16 cellular contexts compared by ENCODE assay signal in genomic region chr11:12142909-12143308, GRCh38. TPM values are rescaled to one million over a fixed set of nuclear protein-coding genes. Genes with fewer than 3 reads are reported as not detected.
DNase-seq lines count a peak whose midpoint lies in the region; ATAC-seq and TF ChIP-seq lines count a peak whose summit lies in the region.
"Had no signal": no experiment of that assay in that cellular context is flagged by ENCODE, and none has a peak within 500 bp of the region (broad histone marks: within the 10 kb centered on the region; RNA-seq: fewer than 3 reads in every experiment).

No MANE protein-coding gene starts in this region.

- CTCF ChIA-PET in SK-N-SH (lab: Yijun Ruan, JAX), result no interaction called here

- peak overlapping the region in 1 of 2 experiments; percentile 99; a peak in 2 of 4 replicates for H3K27ac ChIP-seq in SK-N-SH (ENCODE audit: low read depth in 2 of 2, low read length in 1 of 2)
- peak overlapping the region; percentile 72 for H3K27ac ChIP-seq in epithelial cell of prostate
- H3K27ac ChIP-seq: 22Rv1, WERI-Rb-1 had no signal

- TF ChIP-seq EP300 in SK-N-SH (IDR thresholded peaks at IDR 0.05; ENCODE audit: borderline replicate concordance in 1 of 2, low read depth in 1 of 2, low read length in 1 of 2), result no peak

- peaks cover 3% of the 10 kb centered on the region for H3K36me3 Mint-ChIP-seq in T-helper 17 cell (ENCODE audit: low read depth)
- peaks cover 18% of the 10 kb centered on the region for H3K36me3 Mint-ChIP-seq in stimulated activated effector memory CD8-positive, alpha-beta T cell treated with anti-CD3 and anti-CD28 coated beads, Interleukin-12 subunit alpha, Interleukin-12 subunit beta, amount 100 ng/mL, for 72 hours

- DNase-seq in SK-N-SH (no peak), T-helper 17 cell (no peak), epithelial cell of prostate (ENCODE audit: low read depth, low spot score) (no peak), NCI-H1694 treated with DMSO at 0.1 percent for 48 hours (lab: John Stamatoyannopoulos, UW) (no peak), SIG-M5 (lab: John Stamatoyannopoulos, UW) (no peak)
- DNase-seq in stimulated activated effector memory CD8-positive, alpha-beta T cell treated with anti-CD3 and anti-CD28 coated beads, Interleukin-12 subunit alpha, Interleukin-12 subunit beta, amount 100 ng/mL, for 72 hours (ENCODE audit: low spot score in 2 of 2), result no peak
- DNase-seq: activated T-cell treated with anti-CD3 and anti-CD28 coated beads, Interleukin-2, amount 50 U/mL, for 1 hour; heart left ventricle; NCI-H1092; NK-92 treated with Interleukin-12 subunit alpha and Interleukin-12 subunit beta, amount 100 ng/mL, for 24 hours; SHP77 treated with DMSO at 0.1 percent for 48 hours; WERI-Rb-1 had no signal

- no peak overlapping the region for H3K4me2 ChIP-seq in SK-N-SH

- no peak overlapping the region for H3K9ac ChIP-seq in SK-N-SH

- WGBS in SK-N-SH (ENCODE audit: low lambda C conversion rate), result 67% methylated on average over 3 of the region's 3 CpGs

- H3K9me2 ChIP-seq in SK-N-SH, result no peaks in the 10 kb centered on the region

- H3K9me3 ChIP-seq in SK-N-SH (no peaks in the 10 kb centered on the region), T-helper 17 cell (ENCODE audit: control insufficient read depth, low read length, poor library complexity, severe bottlenecking) (no peaks in the 10 kb centered on the region)
- H3K9me3 ChIP-seq: heart left ventricle had no signal

- H4K20me1 ChIP-seq in SK-N-SH (ENCODE audit: insufficient read depth), result no peaks in the 10 kb centered on the region

- no peaks in the 10 kb centered on the region for H3K27me3 Mint-ChIP-seq in T-helper 17 cell

- peaks cover 0 to 35% of the 10 kb centered on the region in 2 experiments; a peak in 2 of 4 replicates for H3K4me1 ChIP-seq in SK-N-SH (ENCODE audit: control insufficient read depth in 1 of 2, insufficient read depth in 2 of 2, low read depth in 1 of 2, low read length in 1 of 2)

- peaks cover 38% of the 10 kb centered on the region for H3K4me1 Mint-ChIP-seq in T-helper 17 cell
- peaks cover 54% of the 10 kb centered on the region for H3K4me1 Mint-ChIP-seq in stimulated activated effector memory CD8-positive, alpha-beta T cell treated with anti-CD3 and anti-CD28 coated beads, Interleukin-12 subunit alpha, Interleukin-12 subunit beta, amount 100 ng/mL, for 72 hours

- peaks cover 26% of the 10 kb centered on the region for H3F3A ChIP-seq in SK-N-SH (replicated peaks; ENCODE audit: insufficient read depth)

- TF ChIP-seq RAD21 in SK-N-SH (IDR thresholded peaks at IDR 0.05; ENCODE audit: low read length), result no peak

- POLR2A ChIA-PET in SK-N-SH (lab: Yijun Ruan, JAX), result no interaction called here

- ATAC-seq in SK-N-SH treated with all-trans-retinoic acid at 6 μM for 48 hours (no peak), T-helper 17 cell (no peak), HG03439 (IDR thresholded peaks at IDR 0.05; ENCODE audit: unreplicated experiment) (no peak)
- ATAC-seq in stimulated activated effector memory CD8-positive, alpha-beta T cell treated with anti-CD3 and anti-CD28 coated beads, Interleukin-12 subunit alpha, Interleukin-12 subunit beta, amount 100 ng/mL, for 72 hours, result no peak
- ATAC-seq: heart left ventricle, HepG2 had no signal

- peaks cover 100% of the 10 kb centered on the region for H3K79me2 ChIP-seq in SK-N-SH (ENCODE audit: insufficient read depth)

- H3K4me3 ChIP-seq in SK-N-SH (ENCODE audit: low read depth in 2 of 2, low read length in 1 of 2), result no peak overlapping the region
- H3K4me3 ChIP-seq: heart left ventricle had no signal

- TF ChIP-seq CTCF in SK-N-SH (IDR thresholded peaks at IDR 0.05), result no peak

- no peak overlapping the region for H2AFZ ChIP-seq in SK-N-SH (ENCODE audit: low read depth)

- peak overlapping the region; percentile 10 for H3K4me3 Mint-ChIP-seq in T-helper 17 cell
- no peak overlapping the region for H3K4me3 Mint-ChIP-seq in stimulated activated effector memory CD8-positive, alpha-beta T cell treated with anti-CD3 and anti-CD28 coated beads, Interleukin-12 subunit alpha, Interleukin-12 subunit beta, amount 100 ng/mL, for 72 hours

- H3K36me3 ChIP-seq in SK-N-SH (replicated peaks in 1 of 2; ENCODE audit: control insufficient read depth in 1 of 2, insufficient read depth in 2 of 2, low read length in 1 of 2), result peaks cover 6 to 38% of the 10 kb centered on the region in 2 experiments
- H3K36me3 ChIP-seq: WERI-Rb-1 had no signal

- no peaks in the 10 kb centered on the region for H3K27me3 ChIP-seq in SK-N-SH (ENCODE audit: insufficient read depth)
- H3K27me3 ChIP-seq: heart left ventricle had no signal

- no peaks in the 10 kb centered on the region for H3K9me3 Mint-ChIP-seq in stimulated activated effector memory CD8-positive, alpha-beta T cell treated with anti-CD3 and anti-CD28 coated beads, Interleukin-12 subunit alpha, Interleukin-12 subunit beta, amount 100 ng/mL, for 72 hours

- H3K27ac Mint-ChIP-seq in T-helper 17 cell, result peak overlapping the region; percentile 17
- peak overlapping the region; percentile 69 for H3K27ac Mint-ChIP-seq in stimulated activated effector memory CD8-positive, alpha-beta T cell treated with anti-CD3 and anti-CD28 coated beads, Interleukin-12 subunit alpha, Interleukin-12 subunit beta, amount 100 ng/mL, for 72 hours

TF ChIP-seq in SK-N-SH treated with all-trans-retinoic acid at 6 μM for 48 hours, 23 proteins besides CTCF, POLR2A, EP300 and RAD21:
- TF ChIP-seq ZFP3 (CRISPR knock-in tag; IDR thresholded peaks at IDR 0.05) (peak; percentile 90), PPARA (CRISPR knock-in tag; IDR thresholded peaks at IDR 0.05; ENCODE audit: borderline replicate concordance) (no peak)

TF ChIP-seq in SK-N-SH, 30 proteins besides CTCF, POLR2A, EP300 and RAD21:
- TF ChIP-seq FOSL2 (IDR thresholded peaks at IDR 0.05; ENCODE audit: borderline replicate concordance, low read depth) (no peak), GATA2 (CRISPR knock-in tag; IDR thresholded peaks at IDR 0.05) (no peak), IRF3 (IDR thresholded peaks at IDR 0.05; ENCODE audit: low read depth, low read length) (no peak)

RNA-seq across cellular contexts. Expression of gene MICAL2, which starts 32.5 kb away (rescaled TPM):
- polyA plus RNA-seq in SK-N-SH (2012; rRNA removed), result 54.6 and 67.9 TPM in 2 replicates
- 38.0 and 41.1 TPM in 2 replicates for polyA plus RNA-seq in SK-N-SH (2012; cell fraction: cytosol; rRNA removed)
- polyA plus RNA-seq in SK-N-SH (2012; cell fraction: nucleus; rRNA removed), result 76.3 and 84.6 TPM in 2 replicates
- 10 to 100 TPM; 52.0 to 66.9 TPM for total RNA-seq in T-helper 17 cell
